3 cellular contexts compared by ENCODE assay signal in genomic region chr10:7984325-7984724, GRCh38.
TF ChIP-seq lines count a peak whose summit lies in the region.

No MANE protein-coding gene starts in this region.

TF ChIP-seq in HEK293, 187 proteins besides CTCF, POLR2A, EP300 and RAD21:
- TF ChIP-seq, protein P1, sequence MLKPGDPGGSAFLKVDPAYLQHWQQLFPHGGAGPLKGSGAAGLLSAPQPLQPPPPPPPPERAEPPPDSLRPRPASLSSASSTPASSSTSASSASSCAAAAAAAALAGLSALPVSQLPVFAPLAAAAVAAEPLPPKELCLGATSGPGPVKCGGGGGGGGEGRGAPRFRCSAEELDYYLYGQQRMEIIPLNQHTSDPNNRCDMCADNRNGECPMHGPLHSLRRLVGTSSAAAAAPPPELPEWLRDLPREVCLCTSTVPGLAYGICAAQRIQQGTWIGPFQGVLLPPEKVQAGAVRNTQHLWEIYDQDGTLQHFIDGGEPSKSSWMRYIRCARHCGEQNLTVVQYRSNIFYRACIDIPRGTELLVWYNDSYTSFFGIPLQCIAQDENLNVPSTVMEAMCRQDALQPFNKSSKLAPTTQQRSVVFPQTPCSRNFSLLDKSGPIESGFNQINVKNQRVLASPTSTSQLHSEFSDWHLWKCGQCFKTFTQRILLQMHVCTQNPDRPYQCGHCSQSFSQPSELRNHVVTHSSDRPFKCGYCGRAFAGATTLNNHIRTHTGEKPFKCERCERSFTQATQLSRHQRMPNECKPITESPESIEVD (tag by site-specific recombination; IDR thresholded peaks at IDR 0.05) = peak; percentile 53; the same call in 1 of the 2 replicates
- TF ChIP-seq TCF7L2 (IDR thresholded peaks at IDR 0.05; ENCODE audit: borderline replicate concordance, low read depth, low read length) = peak; percentile 30; the same call in 1 of the 2 replicates
- TF ChIP-seq ZNF174 (tag by site-specific recombination; IDR thresholded peaks at IDR 0.05) = no peak

TF ChIP-seq in SK-N-SH, 30 proteins besides CTCF, POLR2A, EP300 and RAD21 (continued from another document):
- no peak for TF ChIP-seq ZBTB33 (IDR thresholded peaks at IDR 0.05; ENCODE audit: borderline replicate concordance, low read depth)

TF ChIP-seq in GM12878, 131 proteins besides CTCF, POLR2A, EP300 and RAD21 (continued from another document):
- no peak for TF ChIP-seq ZNF592 (IDR thresholded peaks at IDR 0.05)
- TF ChIP-seq EED (IDR thresholded peaks at IDR 0.05; ENCODE audit: low read depth) = no peak
- no peak for TF ChIP-seq ZNF207 (IDR thresholded peaks at IDR 0.05; ENCODE audit: borderline replicate concordance)
- no peak for TF ChIP-seq GATAD2B (conservative IDR thresholded peaks at IDR 0.05; ENCODE audit: low read depth)
- TF ChIP-seq ETV6 (conservative IDR thresholded peaks at IDR 0.05 in 1 of 2, IDR thresholded peaks at IDR 0.05 in 1 of 2; ENCODE audit: borderline replicate concordance in 1 of 2, low read depth in 1 of 2) = no peak
- TF ChIP-seq FOS (IDR thresholded peaks at IDR 0.05; ENCODE audit: borderline replicate concordance, extremely low read depth, insufficient read length) = no peak
- no peak for TF ChIP-seq PAX5 (IDR thresholded peaks at IDR 0.05; ENCODE audit: borderline replicate concordance, low read depth, low read length)
- TF ChIP-seq ZNF274 (IDR thresholded peaks at IDR 0.05; ENCODE audit: insufficient read depth, insufficient read length) = no peak
- TF ChIP-seq, protein P2, sequence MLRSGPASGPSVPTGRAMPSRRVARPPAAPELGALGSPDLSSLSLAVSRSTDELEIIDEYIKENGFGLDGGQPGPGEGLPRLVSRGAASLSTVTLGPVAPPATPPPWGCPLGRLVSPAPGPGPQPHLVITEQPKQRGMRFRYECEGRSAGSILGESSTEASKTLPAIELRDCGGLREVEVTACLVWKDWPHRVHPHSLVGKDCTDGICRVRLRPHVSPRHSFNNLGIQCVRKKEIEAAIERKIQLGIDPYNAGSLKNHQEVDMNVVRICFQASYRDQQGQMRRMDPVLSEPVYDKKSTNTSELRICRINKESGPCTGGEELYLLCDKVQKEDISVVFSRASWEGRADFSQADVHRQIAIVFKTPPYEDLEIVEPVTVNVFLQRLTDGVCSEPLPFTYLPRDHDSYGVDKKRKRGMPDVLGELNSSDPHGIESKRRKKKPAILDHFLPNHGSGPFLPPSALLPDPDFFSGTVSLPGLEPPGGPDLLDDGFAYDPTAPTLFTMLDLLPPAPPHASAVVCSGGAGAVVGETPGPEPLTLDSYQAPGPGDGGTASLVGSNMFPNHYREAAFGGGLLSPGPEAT (IDR thresholded peaks at IDR 0.05; ENCODE audit: low read depth) = no peak
- TF ChIP-seq, protein P3, sequence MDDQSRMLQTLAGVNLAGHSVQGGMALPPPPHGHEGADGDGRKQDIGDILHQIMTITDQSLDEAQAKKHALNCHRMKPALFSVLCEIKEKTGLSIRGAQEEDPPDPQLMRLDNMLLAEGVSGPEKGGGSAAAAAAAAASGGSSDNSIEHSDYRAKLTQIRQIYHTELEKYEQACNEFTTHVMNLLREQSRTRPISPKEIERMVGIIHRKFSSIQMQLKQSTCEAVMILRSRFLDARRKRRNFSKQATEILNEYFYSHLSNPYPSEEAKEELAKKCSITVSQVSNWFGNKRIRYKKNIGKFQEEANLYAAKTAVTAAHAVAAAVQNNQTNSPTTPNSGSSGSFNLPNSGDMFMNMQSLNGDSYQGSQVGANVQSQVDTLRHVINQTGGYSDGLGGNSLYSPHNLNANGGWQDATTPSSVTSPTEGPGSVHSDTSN (IDR thresholded peaks at IDR 0.05; ENCODE audit: insufficient replicate concordance, low read depth, low read length) = no peak
- TF ChIP-seq NFYA (IDR thresholded peaks at IDR 0.05; ENCODE audit: borderline replicate concordance, low read depth, low read length) = no peak
- no peak for TF ChIP-seq MYC (IDR thresholded peaks at IDR 0.05; ENCODE audit: insufficient read depth, insufficient read length, insufficient replicate concordance, low read length, severe bottlenecking)
